ENCODE assay signal across 9 cellular contexts in genomic region chr1:99685516-99686180, GRCh38. TPM values are rescaled to one million over a fixed set of nuclear protein-coding genes. Genes with fewer than 3 reads are reported as not detected.
DNase-seq lines count a peak whose midpoint lies in the region; ATAC-seq, FAIRE-seq and TF ChIP-seq lines count a peak whose summit lies in the region.
"Had no signal": no experiment of that assay in that cellular context is flagged by ENCODE, and none has a peak within 500 bp of the region (broad histone marks: within the 10 kb centered on the region; RNA-seq: fewer than 3 reads in every experiment).

No MANE protein-coding gene starts in this region.

- no peaks in the 10 kb centered on the region for H3K36me3 ChIP-seq in OCI-LY7 (ENCODE audit: insufficient read depth, low read length)

- H3K4me3 ChIP-seq in OCI-LY7 (ENCODE audit: low read depth, low read length, poor library complexity, severe bottlenecking) (no peak overlapping the region), retinal pigment epithelial cell (ENCODE audit: low read length) (no peak overlapping the region)

- ATAC-seq in GM21576 (IDR thresholded peaks at IDR 0.05; ENCODE audit: unreplicated experiment) (peak; percentile 90), left cardiac atrium (peak; percentile 90 to 94)
- ATAC-seq in activated naive CD8-positive, alpha-beta T cell treated with anti-CD3 and anti-CD28 coated beads, Interleukin-2, amount 10 ng/mL, durations not matched to agents 7 days and 5 days (ENCODE audit: low read depth), result peak; percentile 67

- no peaks in the 10 kb centered on the region for H3K9me3 Mint-ChIP-seq in activated naive CD8-positive, alpha-beta T cell treated with anti-CD3 and anti-CD28 coated beads, Interleukin-2, amount 10 ng/mL, durations not matched to agents 7 days and 5 days

- TF ChIP-seq CTCF in OCI-LY7 (conservative IDR thresholded peaks at IDR 0.05; ENCODE audit: low read length) (peak; percentile 80), retinal pigment epithelial cell (conservative IDR thresholded peaks at IDR 0.05; ENCODE audit: low read depth, low read length) (peak; percentile 68)

- no peak for FAIRE-seq in HTR-8/SVneo (lab: Jason Lieb, UNC)

- peaks cover 17% of the 10 kb centered on the region for H3K27me3 Mint-ChIP-seq in activated naive CD8-positive, alpha-beta T cell treated with anti-CD3 and anti-CD28 coated beads, Interleukin-2, amount 10 ng/mL, durations not matched to agents 7 days and 5 days

- H3K4me3 Mint-ChIP-seq in activated naive CD8-positive, alpha-beta T cell treated with anti-CD3 and anti-CD28 coated beads, Interleukin-2, amount 10 ng/mL, durations not matched to agents 7 days and 5 days, result no peak overlapping the region
- H3K4me3 Mint-ChIP-seq: activated naive CD8-positive, alpha-beta T cell had no signal

- no peak overlapping the region for H3K27ac Mint-ChIP-seq in activated naive CD8-positive, alpha-beta T cell treated with anti-CD3 and anti-CD28 coated beads, Interleukin-2, amount 10 ng/mL, durations not matched to agents 7 days and 5 days
- H3K27ac Mint-ChIP-seq: activated naive CD8-positive, alpha-beta T cell had no signal

- H4K20me1 ChIP-seq in OCI-LY7 (ENCODE audit: insufficient read depth, low read length), result no peaks in the 10 kb centered on the region

- no peaks in the 10 kb centered on the region for H3K79me2 ChIP-seq in OCI-LY7 (ENCODE audit: insufficient read depth, low read depth, low read length)

- no peaks in the 10 kb centered on the region for H3K4me1 ChIP-seq in OCI-LY7 (ENCODE audit: insufficient read depth, low read length, poor library complexity, severe bottlenecking)

- no peaks in the 10 kb centered on the region for H3K4me1 Mint-ChIP-seq in activated naive CD8-positive, alpha-beta T cell treated with anti-CD3 and anti-CD28 coated beads, Interleukin-2, amount 10 ng/mL, durations not matched to agents 7 days and 5 days

- intact Hi-C loops in OCI-LY7 (cut with micrococcal nuclease; ENCODE audit: unreplicated experiment) (no loop called here), left cardiac atrium (cut with DNase I) (loop anchor here in 1 of 2 donors (5.0 to 10.0 kb wide), 2 partner anchors 38 to 141 kb away; partner anchors contain the start of gene PALMD)

- DNase-seq in GM04503 (ENCODE audit: low read depth), result peak; percentile 91
- DNase-seq in HTR-8/SVneo (ENCODE audit: insufficient read length, low spot score), result peak; percentile 10
- DNase-seq in OCI-LY7 (ENCODE audit: low spot score), result peak; percentile 61
- DNase-seq in activated naive CD8-positive, alpha-beta T cell treated with anti-CD3 and anti-CD28 coated beads, Interleukin-2, amount 10 ng/mL, durations not matched to agents 7 days and 5 days, result peak; percentile 30
- peak; percentile 86 for DNase-seq in left cardiac atrium
- DNase-seq in retinal pigment epithelial cell (ENCODE audit: low read depth), result peak; percentile 80
- no peak for DNase-seq in T-helper 9 cell

- BruUV-seq in OCI-LY7 (replicated peaks; lab: Mats Ljungman, UMichigan), result no TSS peak

- H3K27ac ChIP-seq in OCI-LY7 (ENCODE audit: low read depth, low read length, poor library complexity, severe bottlenecking), result no peak overlapping the region

- CTCF ChIA-PET in OCI-LY7 (lab: Charles Lee; ENCODE audit: unreplicated experiment), result interaction anchor here (0.6 kb wide), 1 partner anchor 55 kb away, joined by 10 read pairs; no protein-coding TSS in a partner anchor

- POLR2A ChIA-PET in OCI-LY7 (lab: Charles Lee), result interaction anchor here (0.8 kb wide), 1 partner anchor 22 kb away, joined by 3 read pairs; no protein-coding TSS in a partner anchor
- POLR2A ChIA-PET in activated naive CD8-positive, alpha-beta T cell treated with anti-CD3 and anti-CD28 coated beads, Interleukin-2, amount 10 ng/mL, durations not matched to agents 7 days and 5 days (lab: Charles Lee), result no interaction called here

- no peaks in the 10 kb centered on the region for H3K9me3 ChIP-seq in OCI-LY7 (ENCODE audit: low read length)

- H2AFZ ChIP-seq in OCI-LY7 (ENCODE audit: low read length), result peak overlapping the region; percentile 40; the same call in 1 of the 2 replicates

- no peaks in the 10 kb centered on the region for H3K36me3 Mint-ChIP-seq in activated naive CD8-positive, alpha-beta T cell treated with anti-CD3 and anti-CD28 coated beads, Interleukin-2, amount 10 ng/mL, durations not matched to agents 7 days and 5 days
- H3K36me3 Mint-ChIP-seq: activated naive CD8-positive, alpha-beta T cell had no signal

- no peak overlapping the region for H3K4me2 ChIP-seq in OCI-LY7 (ENCODE audit: low read length)

- no peaks in the 10 kb centered on the region for H3K9me2 ChIP-seq in OCI-LY7 (ENCODE audit: insufficient read depth, low read length)

RNA-seq across cellular contexts. Expression of gene PALMD, which starts 39.7 kb away (rescaled TPM):
- total RNA-seq in OCI-LY7 (2014; rRNA removed; shearing (Covaris generic)), result not detected in 2 replicates
- total RNA-seq in OCI-LY7 (2022) (not detected in 2 replicates), left cardiac atrium (100 to 1,000 TPM in 1 of 2 donors, 10 to 100 TPM in 1; 80.7 to 104 TPM)
- total RNA-seq in activated naive CD8-positive, alpha-beta T cell treated with anti-CD3 and anti-CD28 coated beads, Interleukin-2, amount 10 ng/mL, durations not matched to agents 7 days and 5 days, result not detected

Comparison
In these comparisons a context has a peak if more than half of its experiments do, and no peak if none do; other contexts are left out.
1. RNA of gene PALMD, which starts 39.7 kb away (total RNA-seq): 80.7 to 104 TPM in left cardiac atrium; not detected in OCI-LY7 and not detected in activated naive CD8-positive, alpha-beta T cell treated with anti-CD3 and anti-CD28 coated beads, Interleukin-2, amount 10 ng/mL, durations not matched to agents 7 days and 5 days; every median in the first group is over 10 times any median in the second.
2. Peak in every context shown above with its lines, with median percentiles within 50 percentile points of each other: ATAC-seq.